Comparison of ENCODE assay signal across 1 cellular context in genomic region chr7:140479739-140480084, GRCh38.
TF ChIP-seq lines count a peak whose summit lies in the region.

No MANE protein-coding gene starts in this region.

TF ChIP-seq in GM23338, 12 proteins besides CTCF, POLR2A, EP300 and RAD21 (continued from another document):
- TF ChIP-seq ZNF331 (CRISPR knock-in tag; IDR thresholded peaks at IDR 0.05; ENCODE audit: low read depth) (no peak), REST (IDR thresholded peaks at IDR 0.05; ENCODE audit: unreplicated experiment) (no peak), STAT1 (IDR thresholded peaks at IDR 0.05; ENCODE audit: unreplicated experiment) (no peak), ETS1 (IDR thresholded peaks at IDR 0.05) (no peak)
